Comparison of ENCODE assay signal across 20 cellular contexts in genomic region chr12:96206957-96207356, GRCh38. TPM values are rescaled to one million over a fixed set of nuclear protein-coding genes. Genes with fewer than 3 reads are reported as not detected.
DNase-seq lines count a peak whose midpoint lies in the region; ATAC-seq and TF ChIP-seq lines count a peak whose summit lies in the region.
"Had no signal": no experiment of that assay in that cellular context is flagged by ENCODE, and none has a peak within 500 bp of the region (broad histone marks: within the 10 kb centered on the region; RNA-seq: fewer than 3 reads in every experiment).

No MANE protein-coding gene starts in this region.

- H3K4me1 Mint-ChIP-seq in activated CD4-positive, alpha-beta T cell treated with anti-CD3 and anti-CD28 coated beads for 36 hours: peaks cover 92% of the 10 kb centered on the region
- H3K4me1 Mint-ChIP-seq in T-cell: peaks cover 87 to 93% (median 93%) of the 10 kb centered on the region in 3 donors

- CTCF ChIA-PET in activated CD4-positive, alpha-beta T cell treated with anti-CD3 and anti-CD28 coated beads for 36 hours (lab: Charles Lee): interaction anchor here (0.6 to 2.7 kb wide), 3 partner anchors 8 to 673 kb away, joined by 3 to 14 read pairs (median 5); no protein-coding TSS in a partner anchor
- CTCF ChIA-PET in T-cell (lab: Charles Lee): interaction anchor here (0.6 to 1.2 kb wide), 4 partner anchors 8 to 310 kb away, joined by 3 to 6 read pairs (median 4); no protein-coding TSS in a partner anchor
- CTCF ChIA-PET in GM10248 (lab: Yijun Ruan, JAX): interaction anchor here (0.7 kb wide), 1 partner anchor 17 kb away, joined by 3 read pairs; no protein-coding TSS in a partner anchor

- no peaks in the 10 kb centered on the region for H3K9me3 Mint-ChIP-seq in activated CD4-positive, alpha-beta T cell treated with anti-CD3 and anti-CD28 coated beads for 36 hours (ENCODE audit: low read depth)
- no peaks in the 10 kb centered on the region for H3K9me3 Mint-ChIP-seq in T-cell
- H3K9me3 Mint-ChIP-seq: activated CD8-positive, alpha-beta T cell treated with anti-CD3 and anti-CD28 coated beads for 36 hours had no signal

- no peak overlapping the region for H2AFZ ChIP-seq in ACC112 (ENCODE audit: low read length, unreplicated experiment)
- H2AFZ ChIP-seq: neural progenitor cell had no signal

- H3K27ac Mint-ChIP-seq in activated CD4-positive, alpha-beta T cell treated with anti-CD3 and anti-CD28 coated beads for 36 hours: peak overlapping the region; percentile 74
- H3K27ac Mint-ChIP-seq in T-cell: peak overlapping the region; percentile 89 to 97
- H3K27ac Mint-ChIP-seq: neural progenitor cell had no signal

- no peak overlapping the region for H3K4me3 Mint-ChIP-seq in activated CD4-positive, alpha-beta T cell treated with anti-CD3 and anti-CD28 coated beads for 36 hours
- peak overlapping the region; percentile 15 to 79 (median 26) for H3K4me3 Mint-ChIP-seq in T-cell
- H3K4me3 Mint-ChIP-seq: activated CD8-positive, alpha-beta T cell treated with anti-CD3 and anti-CD28 coated beads for 36 hours; neural progenitor cell had no signal

- H3K27me3 Mint-ChIP-seq in activated CD4-positive, alpha-beta T cell treated with anti-CD3 and anti-CD28 coated beads for 36 hours: no peaks in the 10 kb centered on the region
- no peaks in the 10 kb centered on the region for H3K27me3 Mint-ChIP-seq in T-cell
- H3K27me3 Mint-ChIP-seq: activated CD8-positive, alpha-beta T cell treated with anti-CD3 and anti-CD28 coated beads for 36 hours had no signal

- ATAC-seq in activated CD4-positive, alpha-beta T cell treated with anti-CD3 and anti-CD28 coated beads for 36 hours: peak; percentile 17
- ATAC-seq in T-cell (replicated peaks in 1 of 4): no peak
- ATAC-seq: activated CD8-positive, alpha-beta T cell treated with anti-CD3 and anti-CD28 coated beads for 36 hours; left cardiac atrium had no signal

- POLR2A ChIA-PET in activated CD4-positive, alpha-beta T cell treated with anti-CD3 and anti-CD28 coated beads for 36 hours (lab: Charles Lee): interaction anchor here (1.1 kb wide), 1 partner anchor 11 kb away, joined by 15 read pairs; no protein-coding TSS in a partner anchor
- POLR2A ChIA-PET in T-cell (lab: Charles Lee): no interaction called here
- POLR2A ChIA-PET in GM10248 (lab: Yijun Ruan, JAX): no interaction called here

- H3K36me3 Mint-ChIP-seq in activated CD4-positive, alpha-beta T cell treated with anti-CD3 and anti-CD28 coated beads for 36 hours (ENCODE audit: low read depth): peaks cover 43% of the 10 kb centered on the region
- H3K36me3 Mint-ChIP-seq in T-cell: peaks cover 12% of the 10 kb centered on the region

- H3K27ac ChIP-seq in ACC112 (ENCODE audit: low read depth, low read length): peak overlapping the region; percentile 84
- peak overlapping the region; percentile 7 for H3K27ac ChIP-seq in epithelial cell of prostate
- H3K27ac ChIP-seq: 22Rv1, neural progenitor cell, prostate gland had no signal

- no peak for DNase-seq in activated CD4-positive, alpha-beta T cell treated with anti-CD3 and anti-CD28 coated beads for 36 hours
- no peak for DNase-seq in activated CD4-positive, alpha-beta T cell treated with anti-CD3 and anti-CD28 coated beads for 4 hours
- DNase-seq in T-cell (no peak), epithelial cell of prostate (ENCODE audit: low read depth, low spot score) (no peak), SK-N-DZ (ENCODE audit: low spot score) (no peak), iPS-NIHi7 (ENCODE audit: extremely low spot score) (no peak), GM10248 (ENCODE audit: extremely low spot score) (no peak)
- DNase-seq: activated CD8-positive, alpha-beta T cell treated with anti-CD3 and anti-CD28 coated beads for 36 hours; activated effector memory CD4-positive, alpha-beta T cell treated with anti-CD3 and anti-CD28 coated beads, Interleukin-2, amount 50 U/mL, for 16 hours; left cardiac atrium; midbrain; NCI-H1105 treated with DMSO at 0.1 percent for 48 hours; NCI-H2107; NCI-H524; stimulated activated CD4-positive, alpha-beta T cell treated with anti-CD3 and anti-CD28 coated beads, Interleukin-2, amount 100 ng/mL, for 48 hours had no signal

- no peak for TF ChIP-seq CTCF in GM10248 (IDR thresholded peaks at IDR 0.05; ENCODE audit: control extremely low read depth, extremely low read depth, low read depth, missing control alignments)

- peaks cover 25% of the 10 kb centered on the region for H3K36me3 ChIP-seq in ACC112 (ENCODE audit: insufficient read depth, low read length)
- H3K36me3 ChIP-seq: neural progenitor cell, prostate gland had no signal

- H3K4me3 ChIP-seq in ACC112 (ENCODE audit: low read depth, low read length): no peak overlapping the region
- H3K4me3 ChIP-seq: neural progenitor cell, prostate gland, skin epidermis had no signal

- peaks cover 98% of the 10 kb centered on the region for H3K79me2 ChIP-seq in ACC112 (ENCODE audit: control insufficient read depth, insufficient read depth, low read length, unreplicated experiment)

- intact Hi-C loops in activated CD4-positive, alpha-beta T cell treated with anti-CD3 and anti-CD28 coated beads for 36 hours (cut with DNase I, micrococcal nuclease): no loop called here

- H3K27me3 ChIP-seq in ACC112 (ENCODE audit: insufficient read depth, low read length): no peaks in the 10 kb centered on the region
- H3K27me3 ChIP-seq: neural progenitor cell had no signal

- H3K4me1 ChIP-seq in ACC112 (ENCODE audit: control insufficient read depth, insufficient read depth, low read length, unreplicated experiment): peaks cover 71% of the 10 kb centered on the region
- H3K4me1 ChIP-seq: neural progenitor cell, prostate gland had no signal

RNA-seq across cellular contexts. Expression of gene ELK3, which starts 12.8 kb away (rescaled TPM):
- total RNA-seq in activated CD4-positive, alpha-beta T cell treated with anti-CD3 and anti-CD28 coated beads for 36 hours: 10 to 100 TPM; 17.0 to 17.4 TPM
- 10 to 100 TPM; 33.8 to 62.7 (median 55.5) TPM for total RNA-seq in T-cell
- polyA plus RNA-seq in SK-N-DZ (2014; cell fraction: cytosol; rRNA removed): 4.8 and 5.1 TPM in 2 replicates
- 3.1 and 4.1 TPM in 2 replicates for polyA plus RNA-seq in SK-N-DZ (2014; cell fraction: nucleus; rRNA removed)
